21 cellular contexts compared by ENCODE assay signal in the genomic region with DNA sequence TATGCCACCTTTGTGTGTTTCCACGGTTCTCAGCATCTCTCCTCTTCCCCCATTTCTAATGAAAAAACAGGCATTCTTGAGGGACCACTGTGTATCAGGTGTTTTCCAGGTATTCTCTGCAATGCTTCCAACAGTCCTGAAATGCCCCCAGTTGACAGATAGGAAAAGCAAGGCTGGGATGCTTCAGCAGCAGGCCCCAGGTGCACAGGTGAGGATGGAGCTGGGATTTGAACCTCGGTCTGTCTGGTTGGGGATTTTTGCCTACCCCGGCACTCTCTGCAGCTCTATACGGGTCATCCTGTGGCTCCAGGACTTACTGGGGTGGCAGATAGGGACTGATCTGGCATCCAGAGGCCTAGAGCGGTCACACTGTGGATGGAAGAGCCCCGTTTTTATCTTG.
"Had no signal": no experiment of that assay in that cellular context is flagged by ENCODE, and none has a peak within 500 bp of the region (broad histone marks: within the 10 kb centered on the region; RNA-seq: fewer than 3 reads in every experiment).

No MANE protein-coding gene starts in this region.

- H3K27ac ChIP-seq: colonic mucosa, heart right ventricle, left ventricle myocardium inferior, lower lobe of right lung, tibial artery had no signal

- ATAC-seq: heart right ventricle; left cardiac atrium; lower lobe of right lung; right cardiac atrium; stimulated activated memory B cell treated with anti-CD40 and anti-IgM and Interleukin-4, amounts not matched to agents 10 μg/mL and 1 μg/mL and 100 μg/mL, for 72 hours had no signal

- H3K4me2 ChIP-seq: smooth muscle cell had no signal

- H3K4me3 Mint-ChIP-seq: endodermal cell; immature natural killer cell; memory B cell; mesothelial cell of epicardium; nephron; stimulated activated memory B cell treated with anti-CD40 and anti-IgM and Interleukin-4, amounts not matched to agents 10 μg/mL and 1 μg/mL and 100 μg/mL, for 72 hours; stimulated activated naive CD8-positive, alpha-beta T cell treated with anti-CD3 and anti-CD28 coated beads, Interleukin-15, Interleukin-2, amounts not matched to agents 100 ng/mL and 50 ng/mL, for 24 hours had no signal

- H3K9me3 Mint-ChIP-seq: endodermal cell; immature natural killer cell; memory B cell; mesothelial cell of epicardium; nephron; stimulated activated memory B cell treated with anti-CD40 and anti-IgM and Interleukin-4, amounts not matched to agents 10 μg/mL and 1 μg/mL and 100 μg/mL, for 72 hours; stimulated activated naive CD8-positive, alpha-beta T cell treated with anti-CD3 and anti-CD28 coated beads, Interleukin-15, Interleukin-2, amounts not matched to agents 100 ng/mL and 50 ng/mL, for 24 hours had no signal

- H3K36me3 Mint-ChIP-seq: immature natural killer cell; memory B cell; mesothelial cell of epicardium; stimulated activated memory B cell treated with anti-CD40 and anti-IgM and Interleukin-4, amounts not matched to agents 10 μg/mL and 1 μg/mL and 100 μg/mL, for 72 hours had no signal

- H3K4me1 Mint-ChIP-seq: immature natural killer cell; memory B cell; stimulated activated memory B cell treated with anti-CD40 and anti-IgM and Interleukin-4, amounts not matched to agents 10 μg/mL and 1 μg/mL and 100 μg/mL, for 72 hours had no signal

- H3K4me3 ChIP-seq: colonic mucosa, heart right ventricle, left ventricle myocardium inferior, lower lobe of right lung, smooth muscle cell, tibial artery had no signal

- H3K27ac Mint-ChIP-seq: endodermal cell; immature natural killer cell; memory B cell; mesothelial cell of epicardium; nephron; stimulated activated memory B cell treated with anti-CD40 and anti-IgM and Interleukin-4, amounts not matched to agents 10 μg/mL and 1 μg/mL and 100 μg/mL, for 72 hours; stimulated activated naive CD8-positive, alpha-beta T cell treated with anti-CD3 and anti-CD28 coated beads, Interleukin-15, Interleukin-2, amounts not matched to agents 100 ng/mL and 50 ng/mL, for 24 hours had no signal

- FAIRE-seq: endothelial cell of umbilical vein, frontal cortex, keratinocyte had no signal

- H3K36me3 ChIP-seq: colonic mucosa, heart right ventricle, left ventricle myocardium inferior, lower lobe of right lung, tibial artery had no signal

- H3K27me3 Mint-ChIP-seq: stimulated activated naive CD8-positive, alpha-beta T cell treated with anti-CD3 and anti-CD28 coated beads, Interleukin-15, Interleukin-2, amounts not matched to agents 100 ng/mL and 50 ng/mL, for 24 hours had no signal

- DNase-seq: cerebellar nuclear complex; colonic mucosa; effector CD4-positive, alpha-beta T cell; endodermal cell; heart right ventricle; immature natural killer cell; left ventricle myocardium inferior; stimulated activated CD4-positive, alpha-beta T cell treated with anti-CD3 and anti-CD28 coated beads, Interleukin-4, amount 100 ng/mL, for 1 hour; tibial artery had no signal

- H3K9me3 ChIP-seq: colonic mucosa, heart right ventricle, left ventricle myocardium inferior, lower lobe of right lung, tibial artery had no signal

- H3K27me3 ChIP-seq: colonic mucosa, heart right ventricle, tibial artery had no signal
